1 cellular context compared by ENCODE assay signal in genomic region chr11:1422481-1422880, GRCh38.
TF ChIP-seq lines count a peak whose summit lies in the region.

No MANE protein-coding gene starts in this region.

TF ChIP-seq in Ishikawa, 13 proteins besides CTCF, POLR2A, EP300 and RAD21 (continued from another document):
- TF ChIP-seq REST (IDR thresholded peaks at IDR 0.05; ENCODE audit: low read depth) (peak; percentile 92), CREB1 (IDR thresholded peaks at IDR 0.05; ENCODE audit: low read depth) (no peak)
- TF ChIP-seq, protein P1, sequence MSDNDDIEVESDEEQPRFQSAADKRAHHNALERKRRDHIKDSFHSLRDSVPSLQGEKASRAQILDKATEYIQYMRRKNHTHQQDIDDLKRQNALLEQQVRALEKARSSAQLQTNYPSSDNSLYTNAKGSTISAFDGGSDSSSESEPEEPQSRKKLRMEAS (IDR thresholded peaks at IDR 0.05): peak; percentile 40; the same call in 1 of the 2 replicates
